Comparison of ENCODE assay signal across 36 cellular contexts in genomic region chr10:32246685-32247084, GRCh38.
"Had no signal": no experiment of that assay in that cellular context is flagged by ENCODE, and none has a peak within 500 bp of the region (broad histone marks: within the 10 kb centered on the region; RNA-seq: fewer than 3 reads in every experiment).

No MANE protein-coding gene starts in this region.

- H3K4me2 ChIP-seq: SK-N-SH had no signal

- H3K4me3 ChIP-seq: MG63, Peyer's patch, SJSA1 had no signal

- H3K9ac ChIP-seq: SK-N-SH had no signal

- H3K9me3 ChIP-seq: MG63, Peyer's patch, SJSA1, SK-N-SH had no signal

- H3K4me1 ChIP-seq: SJSA1 had no signal

- H3K4me3 Mint-ChIP-seq: activated B cell treated with CpG ODN at 0.5 μM for 24 hours; activated CD8-positive, alpha-beta T cell treated with anti-CD3 and anti-CD28 coated beads for 36 hours; activated naive CD4-positive, alpha-beta T cell treated with anti-CD3 and anti-CD28 coated beads, Interleukin-2, amount 50 U/mL, for 24 hours; activated naive CD8-positive, alpha-beta T cell treated with anti-CD3 and anti-CD28 coated beads, Interleukin-2, amount 50 U/mL, for 24 hours; brain had no signal

- DNase-seq: activated B cell treated with CpG ODN at 0.5 μM for 24 hours; activated CD4-positive, alpha-beta T cell treated with anti-CD3 and anti-CD28 coated beads for 4 hours; activated CD4-positive, alpha-beta T cell treated with anti-CD3 and anti-CD28 coated beads, Interleukin-2, amount 50 U/mL, for 4 hours; activated CD4-positive, CD25-positive, alpha-beta regulatory T cell treated with anti-CD3 and anti-CD28 coated beads, Interleukin-2, amount 50 U/mL, for 72 hours; activated CD8-positive, alpha-beta T cell treated with anti-CD3 and anti-CD28 coated beads for 36 hours; activated gamma-delta T cell; activated naive CD4-positive, alpha-beta T cell treated with Interleukin-2 at 50 U/mL for 16 hours; activated naive CD8-positive, alpha-beta T cell treated with anti-CD3 and anti-CD28 coated beads, Interleukin-2, amount 50 U/mL, for 24 hours; activated T-cell treated with anti-CD3 and anti-CD28 coated beads, Interleukin-2, amount 50 U/mL, for 1 hour; anterior cingulate cortex; caudate nucleus; cerebellar nuclear complex; Kasumi-1; KBM-7; MG63; NCI-H1092; NCI-H1436 treated with DMSO at 0.1 percent for 48 hours; NCI-H1694 treated with DMSO at 0.1 percent for 48 hours; NCI-H2029; NCI-H345; NCI-H524 treated with DMSO at 0.1 percent for 48 hours; NCI-H748 treated with DMSO at 0.1 percent for 48 hours; NK-92 treated with Interleukin-12 subunit alpha and Interleukin-12 subunit beta, amount 100 ng/mL, for 24 hours; PC-3; Peyer's patch; RPMI8226; SHP77 treated with DMSO at 0.1 percent for 48 hours; SK-N-SH; SW 1271; T-helper 1 cell; T-helper 2 cell; T-helper 9 cell had no signal

- H3K27me3 Mint-ChIP-seq: activated naive CD4-positive, alpha-beta T cell treated with anti-CD3 and anti-CD28 coated beads, Interleukin-2, amount 50 U/mL, for 24 hours; brain had no signal

- H3K27me3 ChIP-seq: MG63, Peyer's patch, SJSA1 had no signal

- H3K36me3 Mint-ChIP-seq: activated naive CD4-positive, alpha-beta T cell treated with anti-CD3 and anti-CD28 coated beads, Interleukin-2, amount 50 U/mL, for 24 hours; brain had no signal

- H3K27ac Mint-ChIP-seq: activated B cell treated with CpG ODN at 0.5 μM for 24 hours; activated CD8-positive, alpha-beta T cell treated with anti-CD3 and anti-CD28 coated beads for 36 hours; activated naive CD4-positive, alpha-beta T cell treated with anti-CD3 and anti-CD28 coated beads, Interleukin-2, amount 50 U/mL, for 24 hours; activated naive CD8-positive, alpha-beta T cell treated with anti-CD3 and anti-CD28 coated beads, Interleukin-2, amount 50 U/mL, for 24 hours; brain had no signal

- H3K9me3 Mint-ChIP-seq: activated B cell treated with CpG ODN at 0.5 μM for 24 hours; activated CD8-positive, alpha-beta T cell treated with anti-CD3 and anti-CD28 coated beads for 36 hours; activated naive CD4-positive, alpha-beta T cell treated with anti-CD3 and anti-CD28 coated beads, Interleukin-2, amount 50 U/mL, for 24 hours; activated naive CD8-positive, alpha-beta T cell treated with anti-CD3 and anti-CD28 coated beads, Interleukin-2, amount 50 U/mL, for 24 hours; brain had no signal

- ATAC-seq: activated CD8-positive, alpha-beta T cell treated with anti-CD3 and anti-CD28 coated beads for 36 hours; activated naive CD8-positive, alpha-beta T cell treated with anti-CD3 and anti-CD28 coated beads, Interleukin-2, amount 50 U/mL, for 24 hours; PC-3 had no signal

- H3K27ac ChIP-seq: Peyer's patch, SJSA1, VCaP had no signal

- H3K4me1 Mint-ChIP-seq: activated B cell treated with CpG ODN at 0.5 μM for 24 hours had no signal

- H3K36me3 ChIP-seq: MG63, Peyer's patch, SJSA1 had no signal
